Comparison of ENCODE assay signal across 9 cellular contexts in the genomic region with DNA sequence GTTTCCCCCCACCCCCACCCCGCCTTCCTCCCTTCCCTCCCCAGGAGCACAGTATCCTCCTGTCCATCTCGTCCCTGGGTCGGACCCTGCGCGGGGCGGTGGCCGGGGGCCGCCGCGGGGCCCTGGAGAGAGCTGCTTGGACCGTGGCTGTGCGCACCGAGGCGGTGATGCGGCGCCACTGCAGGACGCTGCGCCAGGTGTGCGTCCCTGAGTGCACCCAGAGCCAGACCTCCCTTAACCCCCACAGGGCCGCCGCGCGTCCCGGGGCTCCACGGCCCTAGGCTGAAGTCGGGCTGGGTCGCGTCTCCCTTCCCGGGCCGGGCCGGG. TPM values are rescaled to one million over a fixed set of nuclear protein-coding genes. Genes with fewer than 3 reads are reported as not detected.
DNase-seq lines count a peak whose midpoint lies in the region; ATAC-seq, FAIRE-seq and TF ChIP-seq lines count a peak whose summit lies in the region.
"Had no signal": no experiment of that assay in that cellular context is flagged by ENCODE, and none has a peak within 500 bp of the region (broad histone marks: within the 10 kb centered on the region; RNA-seq: fewer than 3 reads in every experiment).

No MANE protein-coding gene starts in this region.

- no peaks in the 10 kb centered on the region for H3K9me3 Mint-ChIP-seq in CD4-positive, alpha-beta T cell

- WGBS in small intestine, 3 donors, result 0 to 2% (median 2%) methylated on average over 2 to 31 of the region's 31 CpGs

- peak in 1 of 10 experiments; percentile 16 for DNase-seq in CD4-positive, alpha-beta T cell
- DNase-seq in coronary artery (ENCODE audit: low spot score), result no peak
- DNase-seq in small intestine, result no peak
- DNase-seq in activated T-cell treated with anti-CD3 and anti-CD28 coated beads, Interleukin-2, amount 50 U/mL, for 1 hour, result no peak
- DNase-seq in stimulated activated CD4-positive, alpha-beta T cell treated with anti-CD3 and anti-CD28 coated beads, Interleukin-12 subunit alpha, Interleukin-12 subunit beta, amount 100 ng/mL, for 4 hours, result no peak
- DNase-seq in Ammon's horn (ENCODE audit: low spot score), result no peak

- peak; percentile 2 for ATAC-seq in CD4-positive, alpha-beta T cell (ENCODE audit: poor library complexity)
- ATAC-seq in GM19397 (IDR thresholded peaks at IDR 0.05; ENCODE audit: unreplicated experiment), result peak; percentile 37

- no peak overlapping the region for H3K27ac ChIP-seq in CD4-positive, alpha-beta T cell (ENCODE audit: low read depth, low read length)
- no peak overlapping the region for H3K27ac ChIP-seq in HUES48 (ENCODE audit: low read depth, low read length)
- peak overlapping the region in 1 of 2 donors; percentile 63 for H3K27ac ChIP-seq in coronary artery
- peak overlapping the region in 1 of 2 donors; percentile 69 for H3K27ac ChIP-seq in small intestine (ENCODE audit: low read depth in 1 of 2, low read length in 1 of 2)

- H3K4me3 ChIP-seq in HUES48 (ENCODE audit: low read depth, low read length) (peak overlapping the region; percentile 78), coronary artery (peak overlapping the region; percentile 75), small intestine (ENCODE audit: low read depth in 1 of 2, low read length in 2 of 2) (peak overlapping the region; percentile 12 to 62)

- peak overlapping the region; percentile 87 for H3K4me3 Mint-ChIP-seq in CD4-positive, alpha-beta T cell

- CTCF ChIA-PET in CD4-positive, alpha-beta T cell (lab: Charles Lee), result interaction anchor here (0.6 to 2.9 kb wide), 33 partner anchors 9 to 517 kb away, joined by 3 to 40 read pairs (median 7); partner anchors contain the start of genes LKAAEAR1, PPDPF, PRPF6 and RTEL1

- no peak for FAIRE-seq in small intestine (lab: Jason Lieb, UNC)
- FAIRE-seq: bronchial epithelial cell had no signal

- no peak overlapping the region; the same call in 1 of the 2 replicates for H3K9ac ChIP-seq in HUES48 (ENCODE audit: low read depth, low read length)

- peaks cover 19% of the 10 kb centered on the region; the same call in 1 of the 2 replicates for H3K4me1 ChIP-seq in HUES48 (ENCODE audit: control insufficient read depth, insufficient read depth, low read length)
- peaks cover 0 to 3% of the 10 kb centered on the region in 2 donors for H3K4me1 ChIP-seq in small intestine (ENCODE audit: control insufficient read depth in 2 of 2, insufficient read depth in 1 of 2, low read depth in 1 of 2, low read length in 1 of 2)

- no peak for TF ChIP-seq CTCF in CD4-positive, alpha-beta T cell (IDR thresholded peaks at IDR 0.05)
- no peak for TF ChIP-seq CTCF in coronary artery (IDR thresholded peaks at IDR 0.05)

- intact Hi-C loops in CD4-positive, alpha-beta T cell (cut with DNase I, micrococcal nuclease), result loop anchor here (2.0 to 10.0 kb wide), 3 partner anchors 43 to 57 kb away; partner anchors contain the start of genes PRPF6 (in 2 of the 2) and OPRL1 (in 1 of the 2)

- H3K4me1 Mint-ChIP-seq in CD4-positive, alpha-beta T cell (ENCODE audit: low read depth), result peaks cover 34% of the 10 kb centered on the region

- no peaks in the 10 kb centered on the region for H3K9me3 ChIP-seq in CD4-positive, alpha-beta T cell (ENCODE audit: control insufficient read depth, low read length)
- H3K9me3 ChIP-seq in HUES48 (ENCODE audit: control insufficient read depth, insufficient read depth, low read length) (no peaks in the 10 kb centered on the region), small intestine (ENCODE audit: control insufficient read depth, low read depth) (no peaks in the 10 kb centered on the region)

- H3K36me3 Mint-ChIP-seq in CD4-positive, alpha-beta T cell (ENCODE audit: low read depth), result peaks cover 11% of the 10 kb centered on the region

- H3K27me3 Mint-ChIP-seq in CD4-positive, alpha-beta T cell, result no peaks in the 10 kb centered on the region

- H3K36me3 ChIP-seq in HUES48 (ENCODE audit: control insufficient read depth, insufficient read depth, low read length) (peaks cover 13% of the 10 kb centered on the region), small intestine (ENCODE audit: control insufficient read depth in 2 of 2, insufficient read depth in 2 of 2, low read length in 2 of 2) (peaks cover 3 to 9% of the 10 kb centered on the region in 2 donors)

- H3K27ac Mint-ChIP-seq in CD4-positive, alpha-beta T cell, result peak overlapping the region; percentile 53

- H3K27me3 ChIP-seq in CD4-positive, alpha-beta T cell (ENCODE audit: control insufficient read depth, insufficient read depth, low read length), result no peaks in the 10 kb centered on the region
- H3K27me3 ChIP-seq in HUES48 (ENCODE audit: control insufficient read depth, insufficient read depth, low read length), result peaks cover 54% of the 10 kb centered on the region
- H3K27me3 ChIP-seq in small intestine (ENCODE audit: control insufficient read depth in 2 of 2, insufficient read depth in 2 of 2, low read length in 2 of 2), result peaks cover 5 to 23% of the 10 kb centered on the region in 2 donors

- POLR2A ChIA-PET in CD4-positive, alpha-beta T cell (lab: Charles Lee), result interaction anchor here (0.6 to 3.2 kb wide), 16 partner anchors 9 to 500 kb away, joined by 3 to 36 read pairs (median 6); partner anchors contain the start of genes LKAAEAR1, OPRL1, PCMTD2 and PRPF6

RNA-seq across cellular contexts. Expression of gene C20orf204, which starts 2.2 kb away (rescaled TPM):
- 1 to 10 TPM; 6.1 to 6.4 TPM for total RNA-seq in CD4-positive, alpha-beta T cell
- polyA plus RNA-seq in small intestine, result 1 to 10 TPM in 2 of 3 donors, under 1 TPM in 1; 0.91 to 2.4 (median 1.8) TPM

RNA-seq across cellular contexts. Expression of gene SOX18, which starts 11.2 kb away (rescaled TPM):
- not detected for total RNA-seq in CD4-positive, alpha-beta T cell
- polyA plus RNA-seq in small intestine, result 10 to 100 TPM in 1 of 3 donors, 1 to 10 TPM in 1, under 1 TPM in 1; 0.67 to 26.8 (median 2.2) TPM
- total RNA-seq: bronchial epithelial cell had no signal

RNA-seq across cellular contexts. Expression of gene TCEA2, which starts 24.8 kb away (rescaled TPM):
- total RNA-seq in CD4-positive, alpha-beta T cell, result 10 to 100 TPM; 28.4 to 29.9 TPM
- polyA plus RNA-seq in small intestine, result 10 to 100 TPM in 1 of 3 donors, 1 to 10 TPM in 2; 7.8 to 15.8 (median 9.5) TPM

RNA-seq across cellular contexts. Expression of gene RGS19, which starts 41.1 kb away (rescaled TPM):
- 10 to 100 TPM in 1 of 2 experiments, 1 to 10 TPM in 1; 9.7 to 14.8 TPM for total RNA-seq in CD4-positive, alpha-beta T cell
- 10 to 100 TPM in 1 of 3 donors, 1 to 10 TPM in 2; 1.8 to 10.8 (median 6.4) TPM for polyA plus RNA-seq in small intestine

RNA-seq across cellular contexts. Expression of gene OPRL1, which starts 41.7 kb away (rescaled TPM):
- 1 to 10 TPM; 1.0 to 1.2 TPM for total RNA-seq in CD4-positive, alpha-beta T cell
- polyA plus RNA-seq in small intestine, result under 1 TPM in 1 of 3 donors, not detected in 2; 0.30 TPM
